In genomic region chr6:107218142-107218541, GRCh38 we compare ENCODE assay signal across 1 cellular context.
TF ChIP-seq lines count a peak whose summit lies in the region.

No MANE protein-coding gene starts in this region.

TF ChIP-seq in WTC11, 78 proteins besides CTCF, POLR2A, EP300 and RAD21 (continued from another document):
- TF ChIP-seq ZNF532 (CRISPR knock-in tag; IDR thresholded peaks at IDR 0.05; ENCODE audit: borderline replicate concordance): no peak
- TF ChIP-seq HMGA2 (CRISPR knock-in tag; IDR thresholded peaks at IDR 0.05): no peak
